ENCODE assay signal across 9 cellular contexts in the genomic region with DNA sequence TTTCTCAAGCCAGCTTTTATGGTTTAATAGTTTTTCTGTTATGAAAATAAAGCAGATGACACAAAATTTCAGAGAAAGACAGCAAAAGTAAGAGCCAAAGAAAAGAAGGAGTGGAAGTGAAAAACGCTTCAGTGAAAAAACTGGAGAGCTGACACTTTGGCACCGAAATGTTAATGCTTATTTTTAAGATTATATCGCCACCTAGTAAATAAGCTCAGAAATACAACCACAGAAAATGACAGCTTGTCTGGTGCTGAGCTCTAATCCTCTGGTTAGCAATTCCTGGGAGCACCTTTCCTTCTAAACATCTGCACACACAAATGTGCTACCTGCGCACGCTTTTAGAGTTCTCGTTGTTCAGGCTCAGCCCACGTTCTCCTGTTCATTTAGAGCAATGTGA.
DNase-seq lines count a peak whose midpoint lies in the region; ATAC-seq and TF ChIP-seq lines count a peak whose summit lies in the region.
"Had no signal": no experiment of that assay in that cellular context is flagged by ENCODE, and none has a peak within 500 bp of the region (broad histone marks: within the 10 kb centered on the region; RNA-seq: fewer than 3 reads in every experiment).

No MANE protein-coding gene starts in this region.

- ATAC-seq in heart left ventricle (no peak), left ventricle myocardium superior (no peak), HG02870 (IDR thresholded peaks at IDR 0.05; ENCODE audit: unreplicated experiment) (peak; percentile 61), body of pancreas (peak; percentile 59)
- no peak for ATAC-seq in effector memory CD8-positive, alpha-beta T cell (replicated peaks)

- H3K27me3 ChIP-seq in heart left ventricle: peaks cover 0 to 4% (median 0%) of the 10 kb centered on the region in 9 donors
- no peaks in the 10 kb centered on the region for H3K27me3 ChIP-seq in body of pancreas
- H3K27me3 ChIP-seq in uterus: no peaks in the 10 kb centered on the region

- peaks cover 0 to 10% of the 10 kb centered on the region in 2 donors for H3K27me3 Mint-ChIP-seq in effector memory CD8-positive, alpha-beta T cell

- WGBS in heart left ventricle, 4 donors: 26 to 31% (median 28%) methylated on average over 7 of the region's 7 CpGs
- WGBS in body of pancreas, 2 donors: 4 to 15% methylated on average over 7 of the region's 7 CpGs

- intact Hi-C loops in heart left ventricle (cut with DNase I) (loop anchor here (1.0 to 10.0 kb wide), 8 partner anchors 306 to 842 kb away; no protein-coding TSS in a partner anchor), left ventricle myocardium superior (cut with micrococcal nuclease) (loop anchor here (2.0 kb wide), 1 partner anchor 308 kb away; no protein-coding TSS in a partner anchor), body of pancreas (cut with DNase I) (loop anchor here (5.0 to 10.0 kb wide), 2 partner anchors 304 to 732 kb away; no protein-coding TSS in a partner anchor), uterus (cut with DNase I; ENCODE audit: low total_unique reads) (loop anchor here (10.0 kb wide), 2 partner anchors 302 to 732 kb away; no protein-coding TSS in a partner anchor)

- H3K36me3 ChIP-seq in heart left ventricle (no peaks in the 10 kb centered on the region), body of pancreas (replicated peaks in 1 of 2; ENCODE audit: insufficient read depth in 1 of 2, low read depth in 2 of 2) (no peaks in the 10 kb centered on the region), uterus (no peaks in the 10 kb centered on the region)

- H3K27ac ChIP-seq in heart left ventricle (no peak overlapping the region), body of pancreas (no peak overlapping the region), uterus (no peak overlapping the region)

- H3K4me3 Mint-ChIP-seq in effector memory CD8-positive, alpha-beta T cell: no peak overlapping the region

- TF ChIP-seq CTCF in heart left ventricle (IDR thresholded peaks at IDR 0.05) (peak; percentile 10 to 62 (median 38)), body of pancreas (IDR thresholded peaks at IDR 0.05) (peak in 6 of 7 experiments; percentile 10 to 63 (median 55)), uterus (IDR thresholded peaks at IDR 0.05) (peak; percentile 28 to 53 (median 42))

- H3K9me3 ChIP-seq in heart left ventricle: no peaks in the 10 kb centered on the region
- no peaks in the 10 kb centered on the region for H3K9me3 ChIP-seq in body of pancreas
- no peaks in the 10 kb centered on the region for H3K9me3 ChIP-seq in uterus

- H3K4me1 ChIP-seq in heart left ventricle (peaks cover 0 to 3% (median 0%) of the 10 kb centered on the region in 12 donors), body of pancreas (no peaks in the 10 kb centered on the region), uterus (no peaks in the 10 kb centered on the region)

- H3K9me3 Mint-ChIP-seq in effector memory CD8-positive, alpha-beta T cell: no peaks in the 10 kb centered on the region
- H3K9me3 Mint-ChIP-seq: activated naive CD4-positive, alpha-beta T cell treated with anti-CD3 and anti-CD28 coated beads, Interleukin-2, amount 50 U/mL, for 72 hours had no signal

- H3K4me3 ChIP-seq in heart left ventricle (no peak overlapping the region), body of pancreas (no peak overlapping the region), uterus (no peak overlapping the region)

- no peak overlapping the region for H3K27ac Mint-ChIP-seq in effector memory CD8-positive, alpha-beta T cell
- H3K27ac Mint-ChIP-seq: activated naive CD4-positive, alpha-beta T cell treated with anti-CD3 and anti-CD28 coated beads, Interleukin-2, amount 50 U/mL, for 72 hours had no signal

- TF ChIP-seq POLR2A in heart left ventricle (IDR thresholded peaks at IDR 0.05): no peak
- no peak for TF ChIP-seq POLR2A in body of pancreas (IDR thresholded peaks at IDR 0.05)
- TF ChIP-seq POLR2A in uterus (IDR thresholded peaks at IDR 0.05): no peak

- peaks cover 2 to 4% of the 10 kb centered on the region in 2 donors for H3K4me1 Mint-ChIP-seq in effector memory CD8-positive, alpha-beta T cell (ENCODE audit: low read depth in 2 of 2)

- no peaks in the 10 kb centered on the region for H3K36me3 Mint-ChIP-seq in effector memory CD8-positive, alpha-beta T cell (ENCODE audit: insufficient read depth)
- H3K36me3 Mint-ChIP-seq: activated naive CD4-positive, alpha-beta T cell treated with anti-CD3 and anti-CD28 coated beads, Interleukin-2, amount 50 U/mL, for 72 hours had no signal

- DNase-seq in heart left ventricle: no peak
- DNase-seq in left ventricle myocardium superior: no peak
- peak; percentile 52 for DNase-seq in NCI-H345 (lab: John Stamatoyannopoulos, UW)
- peak in 3 of 4 donors; percentile 9 to 20 (median 12) for DNase-seq in body of pancreas
- DNase-seq in kidney tubule cell (ENCODE audit: low spot score): peak; percentile 60
- DNase-seq in uterus: no peak
- no peak for DNase-seq in effector memory CD8-positive, alpha-beta T cell

Comparison
In these comparisons a context has a peak if more than half of its experiments do, and no peak if none do; other contexts are left out.
1. ATAC-seq: peak in HG02870 (single experiment) and body of pancreas (single experiment); none in heart left ventricle (0 of 4), left ventricle myocardium superior (single experiment) and effector memory CD8-positive, alpha-beta T cell (single experiment).
2. DNase-seq: peak in NCI-H345 (single experiment), body of pancreas (3 of 4) and kidney tubule cell (single experiment); none in heart left ventricle (0 of 5), left ventricle myocardium superior (single experiment), uterus (0 of 2) and effector memory CD8-positive, alpha-beta T cell (0 of 3).
3. Peak in every context shown above with its lines, with median percentiles within 50 percentile points of each other: CTCF ChIP-seq.